In the genomic region with DNA sequence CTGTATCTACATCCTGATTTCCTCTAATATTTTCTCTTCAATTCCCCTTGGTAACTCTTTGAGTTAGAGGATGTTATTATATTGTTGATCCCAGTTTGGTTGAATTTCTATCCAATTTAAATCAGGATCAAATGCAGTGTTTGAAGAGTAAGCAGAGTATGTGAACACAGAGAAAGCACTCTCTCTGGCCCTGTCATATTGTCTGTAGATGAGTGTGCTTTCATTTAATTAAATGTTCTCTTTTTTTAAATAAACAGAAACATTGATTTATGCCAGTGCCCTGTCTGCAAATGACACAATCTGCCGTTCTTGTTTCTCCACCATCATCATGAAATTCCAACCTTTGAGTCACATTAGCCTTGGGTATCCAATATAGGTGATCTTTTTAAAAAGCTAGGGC, we compare ENCODE assay signal across 16 cellular contexts.
A peak's percentile ranks its signal among the peaks of the same experiment; 100 is the strongest.
DNase-seq lines count a peak whose midpoint lies in the region; ATAC-seq, FAIRE-seq and TF ChIP-seq lines count a peak whose summit lies in the region.
"Had no signal": no experiment of that assay in that cellular context is flagged by ENCODE, and none has a peak within 500 bp of the region (broad histone marks: within the 10 kb centered on the region; RNA-seq: fewer than 3 reads in every experiment).

No MANE protein-coding gene starts in this region.

- POLR2A ChIA-PET in HepG2 (lab: Yijun Ruan, JAX) = no interaction called here
- POLR2A ChIA-PET in HEK293T (lab: Yijun Ruan, JAX) = no interaction called here
- POLR2A ChIA-PET in activated CD8-positive, alpha-beta T cell treated with anti-CD3 and anti-CD28 coated beads for 36 hours (lab: Charles Lee) = no interaction called here

- H4K20me1 ChIP-seq in HepG2 (ENCODE audit: insufficient read depth, low read length) = no peaks in the 10 kb centered on the region

- WGBS in right lobe of liver (ENCODE audit: insufficient coverage, low coverage, low lambda C conversion rate, missing lambda C conversion rate) = 27% methylated on average over 1 of the region's 1 CpG
- WGBS in HepG2 (ENCODE audit: low lambda C conversion rate) = 0% methylated on average over 1 of the region's 1 CpG

- no peaks in the 10 kb centered on the region for H3K9me3 ChIP-seq in right lobe of liver
- no peaks in the 10 kb centered on the region for H3K9me3 ChIP-seq in HepG2 (ENCODE audit: low read length)

- FAIRE-seq in HepG2 (lab: Jason Lieb, UNC) = no peak
- FAIRE-seq in TTC549 (lab: Jason Lieb, UNC) = peak; percentile 72
- FAIRE-seq: GM19239, RCC 7860 had no signal

- TF ChIP-seq POLR2A in right lobe of liver (IDR thresholded peaks at IDR 0.05) (no peak), HepG2 (IDR thresholded peaks at IDR 0.05; ENCODE audit: insufficient read depth in 1 of 2, low read depth in 2 of 2, low read length in 2 of 2) (no peak)

- TF ChIP-seq CTCF in right lobe of liver (IDR thresholded peaks at IDR 0.05) (no peak), HepG2 (CRISPR knock-in tag; IDR thresholded peaks at IDR 0.05) (no peak)
- no peak for TF ChIP-seq CTCF in activated CD8-positive, alpha-beta T cell treated with anti-CD3 and anti-CD28 coated beads for 36 hours (IDR thresholded peaks at IDR 0.05)

- no peak overlapping the region for H3K4me2 ChIP-seq in HepG2 (ENCODE audit: low read depth, low read length)

- TF ChIP-seq EP300 in HepG2 (IDR thresholded peaks at IDR 0.05; ENCODE audit: low read depth in 2 of 2, low read length in 2 of 2) (no peak), HepG2 (CRISPR knock-in tag; IDR thresholded peaks at IDR 0.05; ENCODE audit: borderline replicate concordance) (no peak)

- no peaks in the 10 kb centered on the region for H3K36me3 Mint-ChIP-seq in activated CD8-positive, alpha-beta T cell treated with anti-CD3 and anti-CD28 coated beads for 36 hours (ENCODE audit: low read depth)

- no peaks in the 10 kb centered on the region for H3K27me3 ChIP-seq in right lobe of liver
- no peaks in the 10 kb centered on the region for H3K27me3 ChIP-seq in HepG2 (ENCODE audit: control insufficient read depth in 1 of 2, insufficient read depth in 2 of 2, low read length in 2 of 2)

- H3K4me3 Mint-ChIP-seq in activated CD8-positive, alpha-beta T cell treated with anti-CD3 and anti-CD28 coated beads for 36 hours = no peak overlapping the region

- H3K27ac Mint-ChIP-seq in activated CD8-positive, alpha-beta T cell treated with anti-CD3 and anti-CD28 coated beads for 36 hours = no peak overlapping the region

- no peaks in the 10 kb centered on the region for H3K79me2 ChIP-seq in HepG2 (ENCODE audit: insufficient read depth, low read length)

- no TSS peak for BruUV-seq in HepG2 (replicated peaks; lab: Mats Ljungman, UMichigan)

- ATAC-seq in right lobe of liver = peak; percentile 33 to 72 (median 52)
- ATAC-seq in HepG2 = no peak
- ATAC-seq in left lobe of liver = peak; percentile 58
- ATAC-seq in activated CD8-positive, alpha-beta T cell treated with anti-CD3 and anti-CD28 coated beads for 36 hours = no peak
- ATAC-seq: SK-N-SH treated with all-trans-retinoic acid at 6 μM for 48 hours had no signal

- peaks cover 12% of the 10 kb centered on the region for H3K9me3 Mint-ChIP-seq in activated CD8-positive, alpha-beta T cell treated with anti-CD3 and anti-CD28 coated beads for 36 hours

- no peak overlapping the region for H2AFZ ChIP-seq in HepG2 (ENCODE audit: low read length)
- H2AFZ ChIP-seq: GM23248 had no signal

- H3K4me3 ChIP-seq in right lobe of liver = no peak overlapping the region
- H3K4me3 ChIP-seq in HepG2 (replicated peaks in 1 of 3; ENCODE audit: insufficient read depth in 1 of 3, low read depth in 2 of 3, low read length in 3 of 3) = no peak overlapping the region
- H3K4me3 ChIP-seq: GM23248 had no signal

- H3K27ac ChIP-seq in right lobe of liver = no peak overlapping the region
- no peak overlapping the region for H3K27ac ChIP-seq in HepG2 (ENCODE audit: extremely low read length, insufficient read depth, low read length)
- H3K27ac ChIP-seq: GM23248, HL-60 had no signal

- H3K4me1 ChIP-seq in right lobe of liver (peaks cover 0 to 3% (median 0%) of the 10 kb centered on the region in 4 donors), HepG2 (ENCODE audit: insufficient read depth, low read length) (no peaks in the 10 kb centered on the region)

- no peak overlapping the region for H3K9ac ChIP-seq in HepG2 (ENCODE audit: insufficient read depth, low read depth, low read length)
- H3K9ac ChIP-seq: GM23248 had no signal

- H3K4me1 Mint-ChIP-seq in activated CD8-positive, alpha-beta T cell treated with anti-CD3 and anti-CD28 coated beads for 36 hours (ENCODE audit: low read depth) = no peaks in the 10 kb centered on the region

- no peaks in the 10 kb centered on the region for H3K36me3 ChIP-seq in right lobe of liver
- H3K36me3 ChIP-seq in HepG2 (replicated peaks in 1 of 2; ENCODE audit: control insufficient read depth in 1 of 2, insufficient read depth in 2 of 2, low read length in 2 of 2) = no peaks in the 10 kb centered on the region

- intact Hi-C loops in right lobe of liver (cut with DNase I) = no loop called here
- intact Hi-C loops in HepG2 (cut with micrococcal nuclease; ENCODE audit: unreplicated experiment) = no loop called here
- intact Hi-C loops in activated CD8-positive, alpha-beta T cell treated with anti-CD3 and anti-CD28 coated beads for 36 hours (cut with micrococcal nuclease) = no loop called here

- no peaks in the 10 kb centered on the region for H3K27me3 Mint-ChIP-seq in activated CD8-positive, alpha-beta T cell treated with anti-CD3 and anti-CD28 coated beads for 36 hours

- DNase-seq in right lobe of liver (no peak), HepG2 (ENCODE audit: low spot score) (no peak), left lobe of liver (ENCODE audit: low spot score) (no peak), HEK293T (ENCODE audit: extremely low spot score) (no peak), glomerular visceral epithelial cell (ENCODE audit: extremely low spot score) (no peak)
- no peak for DNase-seq in activated CD8-positive, alpha-beta T cell treated with anti-CD3 and anti-CD28 coated beads for 36 hours
- DNase-seq: NCI-H1048, NCI-H1694 treated with DMSO at 0.1 percent for 48 hours, NCI-H510A, SIG-M5 had no signal

- in situ Hi-C loops in HepG2 (cut with HindIII; ENCODE audit: extremely low pct_ligation_motif_present, low pct_unique_long_range_greater_than_20kb) = no loop called here

- no peak for TF ChIP-seq RAD21 in HepG2 (CRISPR knock-in tag; IDR thresholded peaks at IDR 0.05)

- CTCF ChIA-PET in HepG2 (lab: Yijun Ruan, JAX; ENCODE audit: low intra/inter-chr PET ratio, low total read pairs) = no interaction called here
- CTCF ChIA-PET in HEK293T (lab: Yijun Ruan, JAX) = no interaction called here
- CTCF ChIA-PET in activated CD8-positive, alpha-beta T cell treated with anti-CD3 and anti-CD28 coated beads for 36 hours (lab: Charles Lee) = no interaction called here

TF ChIP-seq in HepG2, 621 proteins besides CTCF, POLR2A, EP300 and RAD21 (continues in another document):
- TF ChIP-seq, protein P1, sequence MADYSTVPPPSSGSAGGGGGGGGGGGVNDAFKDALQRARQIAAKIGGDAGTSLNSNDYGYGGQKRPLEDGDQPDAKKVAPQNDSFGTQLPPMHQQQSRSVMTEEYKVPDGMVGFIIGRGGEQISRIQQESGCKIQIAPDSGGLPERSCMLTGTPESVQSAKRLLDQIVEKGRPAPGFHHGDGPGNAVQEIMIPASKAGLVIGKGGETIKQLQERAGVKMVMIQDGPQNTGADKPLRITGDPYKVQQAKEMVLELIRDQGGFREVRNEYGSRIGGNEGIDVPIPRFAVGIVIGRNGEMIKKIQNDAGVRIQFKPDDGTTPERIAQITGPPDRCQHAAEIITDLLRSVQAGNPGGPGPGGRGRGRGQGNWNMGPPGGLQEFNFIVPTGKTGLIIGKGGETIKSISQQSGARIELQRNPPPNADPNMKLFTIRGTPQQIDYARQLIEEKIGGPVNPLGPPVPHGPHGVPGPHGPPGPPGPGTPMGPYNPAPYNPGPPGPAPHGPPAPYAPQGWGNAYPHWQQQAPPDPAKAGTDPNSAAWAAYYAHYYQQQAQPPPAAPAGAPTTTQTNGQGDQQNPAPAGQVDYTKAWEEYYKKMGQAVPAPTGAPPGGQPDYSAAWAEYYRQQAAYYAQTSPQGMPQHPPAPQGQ (CRISPR knock-in tag; IDR thresholded peaks at IDR 0.05; ENCODE audit: borderline replicate concordance) = no peak
- TF ChIP-seq KDM5A (IDR thresholded peaks at IDR 0.05; ENCODE audit: borderline replicate concordance, low read length) (no peak), PCBP1 (IDR thresholded peaks at IDR 0.05; ENCODE audit: borderline replicate concordance, low read depth, low read length) (no peak), SP140L (CRISPR knock-in tag; IDR thresholded peaks at IDR 0.05; ENCODE audit: borderline replicate concordance) (no peak)

TF ChIP-seq in HEK293T, 16 proteins besides CTCF, POLR2A, EP300 and RAD21:
- no peak for TF ChIP-seq L3MBTL2 (conservative IDR thresholded peaks at IDR 0.05)
- no peak for TF ChIP-seq NFRKB (IDR thresholded peaks at IDR 0.05)
- no peak for TF ChIP-seq CTBP1 (IDR thresholded peaks at IDR 0.05; ENCODE audit: borderline replicate concordance)
- no peak for TF ChIP-seq FOXM1 (IDR thresholded peaks at IDR 0.05; ENCODE audit: borderline replicate concordance)

Comparison
In these comparisons a context has a peak if more than half of its experiments do, and no peak if none do; other contexts are left out.
1. ATAC-seq: peak in right lobe of liver (4 of 4) and left lobe of liver (single experiment); none in HepG2 (single experiment) and activated CD8-positive, alpha-beta T cell treated with anti-CD3 and anti-CD28 coated beads for 36 hours (single experiment).